9 cellular contexts compared by ENCODE assay signal in the genomic region with DNA sequence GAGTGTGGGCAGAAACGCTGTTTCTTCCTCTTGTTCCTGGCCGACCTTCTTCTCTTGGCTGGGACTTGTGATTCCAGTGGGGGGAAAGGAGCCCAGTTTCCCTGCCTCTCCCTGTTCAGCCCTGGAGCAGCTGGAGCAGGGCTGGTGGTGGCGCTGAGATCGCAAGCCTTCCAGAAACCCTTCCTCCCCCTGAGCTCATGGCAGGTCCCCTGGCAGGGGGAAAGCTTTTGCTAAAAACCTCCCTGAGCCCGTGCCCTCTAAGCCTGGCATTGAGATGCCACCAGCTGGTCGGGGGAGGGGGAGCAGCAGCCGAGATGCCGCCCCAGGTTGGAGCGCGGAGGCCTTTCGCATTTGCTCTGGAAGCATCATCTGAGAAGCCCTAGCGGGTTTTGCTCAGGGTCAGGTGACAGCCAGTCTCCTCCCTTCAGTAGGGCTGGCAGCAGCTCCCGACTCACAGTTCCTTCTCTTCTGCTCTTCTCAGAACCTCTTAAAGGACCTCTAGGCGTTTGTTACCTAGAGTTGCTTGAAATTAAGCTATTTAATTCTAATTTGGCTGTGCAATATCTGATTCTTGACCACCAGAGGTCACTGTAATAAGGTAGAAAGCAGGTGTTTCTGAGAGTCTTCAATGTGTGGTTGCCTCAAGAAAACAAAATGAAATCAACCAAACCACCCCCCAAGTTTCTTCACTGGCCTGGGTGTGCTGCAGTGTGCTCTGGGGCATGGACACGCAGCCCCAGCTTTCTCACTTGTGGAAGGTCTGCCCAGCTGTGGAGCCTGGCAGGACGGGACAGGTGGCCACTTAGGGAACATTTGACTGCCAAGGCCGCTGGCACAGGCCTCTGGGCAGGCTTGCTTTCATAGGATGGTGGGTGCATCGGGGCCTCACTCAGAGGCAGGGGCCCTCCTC.
DNase-seq lines count a peak whose midpoint lies in the region; ATAC-seq and TF ChIP-seq lines count a peak whose summit lies in the region.
"Had no signal": no experiment of that assay in that cellular context is flagged by ENCODE, and none has a peak within 500 bp of the region (broad histone marks: within the 10 kb centered on the region; RNA-seq: fewer than 3 reads in every experiment).

No MANE protein-coding gene starts in this region.

- no peak overlapping the region for H3K4me3 Mint-ChIP-seq in activated CD4-positive, alpha-beta memory T cell treated with anti-CD3 and anti-CD28 coated beads for 36 hours
- H3K4me3 Mint-ChIP-seq: activated naive CD8-positive, alpha-beta T cell had no signal

- 61% methylated on average over 18 of the region's 18 CpGs for WGBS in right cardiac atrium

- H3K4me1 Mint-ChIP-seq in activated CD4-positive, alpha-beta memory T cell treated with anti-CD3 and anti-CD28 coated beads for 36 hours (ENCODE audit: low read depth), result no peaks in the 10 kb centered on the region

- H3K27me3 Mint-ChIP-seq in activated CD4-positive, alpha-beta memory T cell treated with anti-CD3 and anti-CD28 coated beads for 36 hours, result peaks cover 3% of the 10 kb centered on the region

- no peaks in the 10 kb centered on the region for H3K36me3 ChIP-seq in left lung

- peak; percentile 46 for TF ChIP-seq CTCF in astrocyte of the spinal cord (IDR thresholded peaks at IDR 0.05; ENCODE audit: low read depth, low read length)
- peak; percentile 36 to 37 for TF ChIP-seq CTCF in left lung (IDR thresholded peaks at IDR 0.05)

- H3K4me1 ChIP-seq in right cardiac atrium (ENCODE audit: control insufficient read depth, insufficient read depth, low read length), result no peaks in the 10 kb centered on the region
- H3K4me1 ChIP-seq in left lung, result no peaks in the 10 kb centered on the region

- H3K9me3 ChIP-seq in right cardiac atrium (ENCODE audit: control insufficient read depth, low read length) (no peaks in the 10 kb centered on the region), left lung (peaks cover 0 to 3% of the 10 kb centered on the region in 2 donors)

- H3K27ac ChIP-seq in right cardiac atrium (ENCODE audit: low read length), result no peak overlapping the region
- H3K27ac ChIP-seq in left lung, result no peak overlapping the region

- H3K9me3 Mint-ChIP-seq in activated CD4-positive, alpha-beta memory T cell treated with anti-CD3 and anti-CD28 coated beads for 36 hours, result no peaks in the 10 kb centered on the region

- H3K27ac Mint-ChIP-seq in activated CD4-positive, alpha-beta memory T cell treated with anti-CD3 and anti-CD28 coated beads for 36 hours, result no peak overlapping the region
- H3K27ac Mint-ChIP-seq: activated naive CD8-positive, alpha-beta T cell had no signal

- ATAC-seq in Right ventricle myocardium superior (ENCODE audit: poor library complexity) (peak; percentile 36), right cardiac atrium (no peak), left lung (peak; percentile 61)

- POLR2A ChIA-PET in activated CD4-positive, alpha-beta memory T cell treated with anti-CD3 and anti-CD28 coated beads for 36 hours (lab: Charles Lee), result no interaction called here

- intact Hi-C loops in Right ventricle myocardium superior (cut with DNase I) (loop anchor here (5.0 kb wide), 1 partner anchor 165 kb away; no protein-coding TSS in a partner anchor), right cardiac atrium (cut with DNase I) (loop anchor here (5.0 to 10.0 kb wide), 4 partner anchors 162 to 605 kb away; no protein-coding TSS in a partner anchor), left lung (cut with DNase I) (no loop called here)
- intact Hi-C loops in activated CD4-positive, alpha-beta memory T cell treated with anti-CD3 and anti-CD28 coated beads for 36 hours (cut with micrococcal nuclease), result loop anchor here (2.0 kb wide), 1 partner anchor 176 kb away; no protein-coding TSS in a partner anchor

- H3K27me3 ChIP-seq in right cardiac atrium (ENCODE audit: control insufficient read depth, insufficient read depth), result no peaks in the 10 kb centered on the region
- peaks cover 0 to 54% of the 10 kb centered on the region in 2 donors for H3K27me3 ChIP-seq in left lung

- H3K36me3 Mint-ChIP-seq in activated CD4-positive, alpha-beta memory T cell treated with anti-CD3 and anti-CD28 coated beads for 36 hours, result no peaks in the 10 kb centered on the region
- H3K36me3 Mint-ChIP-seq: activated naive CD8-positive, alpha-beta T cell had no signal

- H3K4me3 ChIP-seq in right cardiac atrium (ENCODE audit: low read length) (no peak overlapping the region), astrocyte of the spinal cord (ENCODE audit: low read depth, low read length) (no peak overlapping the region), left lung (no peak overlapping the region)

- CTCF ChIA-PET in activated CD4-positive, alpha-beta memory T cell treated with anti-CD3 and anti-CD28 coated beads for 36 hours (lab: Charles Lee), result interaction anchor here (0.5 to 4.6 kb wide), 13 partner anchors 11 to 605 kb away, joined by 3 to 18 read pairs (median 3); no protein-coding TSS in a partner anchor

- DNase-seq in Right ventricle myocardium superior, result no peak
- DNase-seq in right cardiac atrium, result no peak
- DNase-seq in NCI-H146 (lab: John Stamatoyannopoulos, UW), result peak; percentile 7
- peak; percentile 42 for DNase-seq in astrocyte of the spinal cord (ENCODE audit: low read depth, low spot score)
- no peak for DNase-seq in left lung
- DNase-seq in activated CD4-positive, alpha-beta memory T cell treated with anti-CD3 and anti-CD28 coated beads for 36 hours, result no peak
- no peak for DNase-seq in stimulated activated CD4-positive, alpha-beta T cell treated with anti-CD3 and anti-CD28 coated beads, Interleukin-4, amount 100 ng/mL, for 4 hours
- no peak for DNase-seq in stimulated activated naive CD4-positive, alpha-beta T cell treated with Interleukin-2 at 50 U/mL for 16 hours (lab: John Stamatoyannopoulos, UW)

- in situ Hi-C loops in astrocyte of the spinal cord (cut with HindIII; ENCODE audit: low sequenced_read_pairs), result no loop called here

Comparison
In these comparisons a context has a peak if more than half of its experiments do, and no peak if none do; other contexts are left out.
1. ATAC-seq: peak in Right ventricle myocardium superior (single experiment) and left lung (single experiment); none in right cardiac atrium (0 of 2).
2. DNase-seq: peak in NCI-H146 (single experiment) and astrocyte of the spinal cord (single experiment); none in Right ventricle myocardium superior (single experiment), right cardiac atrium (0 of 3), left lung (0 of 2), activated CD4-positive, alpha-beta memory T cell treated with anti-CD3 and anti-CD28 coated beads for 36 hours (single experiment), stimulated activated CD4-positive, alpha-beta T cell treated with anti-CD3 and anti-CD28 coated beads, Interleukin-4, amount 100 ng/mL, for 4 hours (0 of 2) and stimulated activated naive CD4-positive, alpha-beta T cell treated with Interleukin-2 at 50 U/mL for 16 hours (single experiment).
3. intact Hi-C loops: an anchor here in Right ventricle myocardium superior (5.0 kb wide), right cardiac atrium (5.0 to 10.0 kb wide) and activated CD4-positive, alpha-beta memory T cell treated with anti-CD3 and anti-CD28 coated beads for 36 hours (2.0 kb wide); none called in left lung.